Comparison of ENCODE assay signal across 21 cellular contexts in the genomic region with DNA sequence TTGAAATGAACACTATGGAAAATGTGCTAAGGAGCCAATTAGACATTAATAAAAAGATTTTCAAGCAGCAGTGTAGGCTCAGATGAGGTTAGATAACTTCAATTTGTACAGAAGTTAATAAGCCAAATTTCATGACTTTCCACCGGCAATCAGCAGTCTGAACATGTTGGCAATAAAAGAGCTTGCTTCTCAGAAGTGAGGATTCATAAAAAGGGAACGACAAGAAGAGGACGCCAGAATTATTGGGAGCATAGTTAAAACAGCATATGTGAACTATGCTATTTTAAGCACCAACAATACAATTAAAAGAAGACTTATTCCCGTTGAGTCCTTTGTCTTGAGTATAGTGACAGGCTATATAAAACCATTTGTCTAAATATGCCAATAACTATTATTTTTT.
A peak's percentile ranks its signal among the peaks of the same experiment; 100 is the strongest.
DNase-seq lines count a peak whose midpoint lies in the region; ATAC-seq and TF ChIP-seq lines count a peak whose summit lies in the region.
"Had no signal": no experiment of that assay in that cellular context is flagged by ENCODE, and none has a peak within 500 bp of the region (broad histone marks: within the 10 kb centered on the region; RNA-seq: fewer than 3 reads in every experiment).

No MANE protein-coding gene starts in this region.

- H3K27me3 Mint-ChIP-seq in glutamatergic neuron (ENCODE audit: unreplicated experiment), result peaks cover 7% of the 10 kb centered on the region
- H3K27me3 Mint-ChIP-seq: CD4-positive, alpha-beta memory T cell; CD4-positive, CD25-positive, alpha-beta regulatory T cell; CD8-positive, alpha-beta memory T cell had no signal

- TF ChIP-seq CTCF in glutamatergic neuron (IDR thresholded peaks at IDR 0.05; ENCODE audit: partially characterized antibody, unreplicated experiment), result no peak

- peaks cover 9% of the 10 kb centered on the region for H3K9me3 Mint-ChIP-seq in glutamatergic neuron (ENCODE audit: unreplicated experiment)

- no peak overlapping the region for H3K27ac ChIP-seq in right cardiac atrium (ENCODE audit: low read length)
- H3K27ac ChIP-seq: BLaER1 had no signal

- no peak for ATAC-seq in right cardiac atrium

- H3K9me3 ChIP-seq in right cardiac atrium (ENCODE audit: control insufficient read depth, low read length), result no peaks in the 10 kb centered on the region
- H3K9me3 ChIP-seq: BE2C, BLaER1 had no signal

- DNase-seq in cerebellar cortex (ENCODE audit: low spot score) (peak; percentile 68), glutamatergic neuron (no peak), NCI-H187 treated with DMSO at 0.1 percent for 48 hours (lab: John Stamatoyannopoulos, UW) (no peak), right cardiac atrium (no peak)
- no peak for DNase-seq in stimulated activated CD4-positive, alpha-beta T cell treated with anti-CD3 and anti-CD28 coated beads, Interleukin-2, amount 100 ng/mL, for 48 hours
- DNase-seq: 8988T; ACHN; BE2C; CD4-positive, alpha-beta memory T cell; CD4-positive, CD25-positive, alpha-beta regulatory T cell; CD8-positive, alpha-beta memory T cell; COR-L47; DMS 273 treated with DMSO at 0.1 percent for 48 hours; DMS153; DMS53; DMS79; DND-41; EL; GF-D8 had no signal

- peak overlapping the region; percentile 93 for H3K27ac Mint-ChIP-seq in glutamatergic neuron (ENCODE audit: unreplicated experiment)
- H3K27ac Mint-ChIP-seq: CD14-positive monocyte; CD4-positive, CD25-positive, alpha-beta regulatory T cell; CD8-positive, alpha-beta memory T cell had no signal

- no peaks in the 10 kb centered on the region for H3K27me3 ChIP-seq in right cardiac atrium (ENCODE audit: control insufficient read depth, insufficient read depth)
- H3K27me3 ChIP-seq: BE2C, BLaER1 had no signal

- H3K4me3 ChIP-seq in right cardiac atrium (ENCODE audit: low read length), result no peak overlapping the region
- H3K4me3 ChIP-seq: BLaER1 had no signal

- no peaks in the 10 kb centered on the region for H3K4me1 ChIP-seq in right cardiac atrium (ENCODE audit: control insufficient read depth, insufficient read depth, low read length)
- H3K4me1 ChIP-seq: BE2C, BLaER1 had no signal

- H3K36me3 Mint-ChIP-seq in glutamatergic neuron (ENCODE audit: unreplicated experiment), result no peaks in the 10 kb centered on the region
- H3K36me3 Mint-ChIP-seq: CD14-positive monocyte; CD4-positive, alpha-beta memory T cell; CD4-positive, CD25-positive, alpha-beta regulatory T cell had no signal

- intact Hi-C loops in right cardiac atrium (cut with DNase I), result no loop called here

- peaks cover 42% of the 10 kb centered on the region for H3K4me1 Mint-ChIP-seq in glutamatergic neuron (ENCODE audit: low read depth, unreplicated experiment)
- H3K4me1 Mint-ChIP-seq: CD14-positive monocyte; CD4-positive, alpha-beta memory T cell; CD4-positive, CD25-positive, alpha-beta regulatory T cell; CD8-positive, alpha-beta memory T cell had no signal

- peak overlapping the region; percentile 68 for H3K4me3 Mint-ChIP-seq in glutamatergic neuron (ENCODE audit: unreplicated experiment)
- H3K4me3 Mint-ChIP-seq: CD14-positive monocyte; CD4-positive, alpha-beta memory T cell; CD4-positive, CD25-positive, alpha-beta regulatory T cell; CD8-positive, alpha-beta memory T cell had no signal

- 74% methylated on average over 4 of the region's 4 CpGs for WGBS in right cardiac atrium
